8 cellular contexts compared by ENCODE assay signal in genomic region chr22:20206709-20207215, GRCh38. TPM values are rescaled to one million over a fixed set of nuclear protein-coding genes. Genes with fewer than 3 reads are reported as not detected.
A peak's percentile ranks its signal among the peaks of the same experiment; 100 is the strongest.
DNase-seq lines count a peak whose midpoint lies in the region; ATAC-seq and TF ChIP-seq lines count a peak whose summit lies in the region.

No MANE protein-coding gene starts in this region.

- no peaks in the 10 kb centered on the region for H3K9me3 ChIP-seq in CD4-positive, CD25-positive, alpha-beta regulatory T cell (ENCODE audit: control insufficient read depth in 2 of 2, low read length in 2 of 2)
- no peaks in the 10 kb centered on the region for H3K9me3 ChIP-seq in stomach

- no peaks in the 10 kb centered on the region for H3K27me3 ChIP-seq in CD4-positive, CD25-positive, alpha-beta regulatory T cell (ENCODE audit: control insufficient read depth, insufficient read depth, low read length)
- peaks cover 0 to 4% (median 0%) of the 10 kb centered on the region in 3 donors for H3K27me3 ChIP-seq in stomach

- no peak for TF ChIP-seq CTCF in HFFc6 (IDR thresholded peaks at IDR 0.05)
- TF ChIP-seq CTCF in stomach (IDR thresholded peaks at IDR 0.05): no peak

- intact Hi-C loops in stomach (cut with DNase I; ENCODE audit: low total_unique reads): no loop called here

- H3K36me3 Mint-ChIP-seq in CD4-positive, CD25-positive, alpha-beta regulatory T cell: no peaks in the 10 kb centered on the region
- H3K36me3 Mint-ChIP-seq in HFFc6 (ENCODE audit: low read depth): no peaks in the 10 kb centered on the region

- peaks cover 33% of the 10 kb centered on the region for H3K4me1 ChIP-seq in CD4-positive, CD25-positive, alpha-beta regulatory T cell (ENCODE audit: control insufficient read depth, insufficient read depth, low read length, poor library complexity, severe bottlenecking)
- H3K4me1 ChIP-seq in stomach: peaks cover 55 to 90% (median 80%) of the 10 kb centered on the region in 4 donors

- peaks cover 0 to 32% (median 15%) of the 10 kb centered on the region in 4 donors for H3K4me1 Mint-ChIP-seq in CD4-positive, CD25-positive, alpha-beta regulatory T cell
- H3K4me1 Mint-ChIP-seq in HFFc6 (ENCODE audit: low read depth): peaks cover 27% of the 10 kb centered on the region

- WGBS in stomach, 5 donors: 14 to 67% (median 18%) methylated on average over 2 to 9 of the region's 9 CpGs

- peak overlapping the region; percentile 77 for H3K4me3 ChIP-seq in CD4-positive, CD25-positive, alpha-beta regulatory T cell (ENCODE audit: low read depth, low read length)
- H3K4me3 ChIP-seq in stomach: peak overlapping the region; percentile 54 to 71 (median 62)

- ATAC-seq in CD4-positive, CD25-positive, alpha-beta regulatory T cell (ENCODE audit: low read depth in 2 of 2): peak; percentile 5 to 20

- no peaks in the 10 kb centered on the region for H3K27me3 Mint-ChIP-seq in CD4-positive, CD25-positive, alpha-beta regulatory T cell
- H3K27me3 Mint-ChIP-seq in HFFc6 (ENCODE audit: insufficient read depth): peaks cover 4% of the 10 kb centered on the region; the same call in 1 of the 2 replicates

- H3K9me3 Mint-ChIP-seq in CD4-positive, CD25-positive, alpha-beta regulatory T cell: no peaks in the 10 kb centered on the region
- H3K9me3 Mint-ChIP-seq in HFFc6: no peaks in the 10 kb centered on the region

- H3K27ac Mint-ChIP-seq in CD4-positive, CD25-positive, alpha-beta regulatory T cell: peak overlapping the region; percentile 92 to 95 (median 94)
- peak overlapping the region; percentile 82 for H3K27ac Mint-ChIP-seq in HFFc6

- peak overlapping the region; percentile 63 for H3K27ac ChIP-seq in CD4-positive, CD25-positive, alpha-beta regulatory T cell (ENCODE audit: insufficient read depth, low read length, poor library complexity, severe bottlenecking)
- peak overlapping the region; percentile 72 to 91 (median 86) for H3K27ac ChIP-seq in stomach

- peak in 1 of 3 donors; percentile 52 for DNase-seq in CD4-positive, CD25-positive, alpha-beta regulatory T cell
- DNase-seq in HFFc6 (peak; percentile 11), hepatic stellate cell (ENCODE audit: low spot score) (peak; percentile 49), stomach (peak; percentile 58), NCI-H1092 treated with DMSO at 0.1 percent for 48 hours (lab: John Stamatoyannopoulos, UW) (no peak), KG1 (lab: John Stamatoyannopoulos, UW) (no peak)
- DNase-seq in activated CD8-positive, alpha-beta memory T cell treated with anti-CD3 and anti-CD28 coated beads, Interleukin-2, amount 50 U/mL, for 48 hours: peak; percentile 56
- DNase-seq in effector CD4-positive, alpha-beta T cell: no peak

- peak overlapping the region; percentile 84 to 98 (median 95) for H3K4me3 Mint-ChIP-seq in CD4-positive, CD25-positive, alpha-beta regulatory T cell
- peak overlapping the region; percentile 90 for H3K4me3 Mint-ChIP-seq in HFFc6

- no peak for TF ChIP-seq POLR2A in stomach (IDR thresholded peaks at IDR 0.05)

- no peak for TF ChIP-seq EP300 in stomach (IDR thresholded peaks at IDR 0.05)

- H3K36me3 ChIP-seq in CD4-positive, CD25-positive, alpha-beta regulatory T cell (ENCODE audit: control insufficient read depth, insufficient read depth, low read length): no peaks in the 10 kb centered on the region
- H3K36me3 ChIP-seq in stomach: no peaks in the 10 kb centered on the region

RNA-seq across cellular contexts. Expression of gene CCDC188, which starts 55.9 kb away (rescaled TPM):
- 0.44 TPM for total RNA-seq in CD4-positive, CD25-positive, alpha-beta regulatory T cell
- polyA plus RNA-seq in CD4-positive, CD25-positive, alpha-beta regulatory T cell: not detected
- total RNA-seq in HFFc6 (2021; fragmentation: NEBNext Ultra II Directional; extraction: Animal tissue kit (Norgen Biotek cat#: 25700)): 1 to 10 TPM in 4 of 6 experiments, under 1 TPM in 1, not detected in 1; 0.54 to 3.9 (median 2.8) TPM
- total RNA-seq in stomach: 10 to 100 TPM in 1 of 5 donors, 1 to 10 TPM in 1, under 1 TPM in 2, not detected in 1; 0.37 to 40.8 (median 2.1) TPM
- polyA plus RNA-seq in stomach: 1 to 10 TPM in 1 of 3 donors, under 1 TPM in 2; 0.10 to 2.7 (median 0.76) TPM

Comparison
In these comparisons a context has a peak if more than half of its experiments do, and no peak if none do; other contexts are left out.
1. DNase-seq: peak in HFFc6 (single experiment), activated CD8-positive, alpha-beta memory T cell treated with anti-CD3 and anti-CD28 coated beads, Interleukin-2, amount 50 U/mL, for 48 hours (single experiment), hepatic stellate cell (single experiment) and stomach (single experiment); none in NCI-H1092 treated with DMSO at 0.1 percent for 48 hours (single experiment), KG1 (single experiment) and effector CD4-positive, alpha-beta T cell (single experiment).